23 cellular contexts compared by ENCODE assay signal in genomic region chr3:120304569-120305090, GRCh38. TPM values are rescaled to one million over a fixed set of nuclear protein-coding genes. Genes with fewer than 3 reads are reported as not detected.
DNase-seq lines count a peak whose midpoint lies in the region; ATAC-seq and TF ChIP-seq lines count a peak whose summit lies in the region.
"Had no signal": no experiment of that assay in that cellular context is flagged by ENCODE, and none has a peak within 500 bp of the region (broad histone marks: within the 10 kb centered on the region; RNA-seq: fewer than 3 reads in every experiment).

No MANE protein-coding gene starts in this region.

- no peaks in the 10 kb centered on the region for H3K36me3 Mint-ChIP-seq in activated CD4-positive, alpha-beta T cell treated with anti-CD3 and anti-CD28 coated beads, Interleukin-2, amount 10 ng/mL, durations not matched to agents 24 days and 14 days (ENCODE audit: low read depth)
- H3K36me3 Mint-ChIP-seq: CD14-positive monocyte; CD8-positive, alpha-beta T cell; IgD-negative memory B cell had no signal

- H3K27me3 ChIP-seq in thyroid gland: no peaks in the 10 kb centered on the region
- H3K27me3 ChIP-seq: BLaER1 had no signal

- no peaks in the 10 kb centered on the region for H3K4me1 Mint-ChIP-seq in activated CD4-positive, alpha-beta T cell treated with anti-CD3 and anti-CD28 coated beads, Interleukin-2, amount 10 ng/mL, durations not matched to agents 24 days and 14 days
- H3K4me1 Mint-ChIP-seq: CD14-positive monocyte, IgD-negative memory B cell had no signal

- no peak for TF ChIP-seq POLR2A in thyroid gland (IDR thresholded peaks at IDR 0.05)

- no peak overlapping the region for H3K27ac Mint-ChIP-seq in activated CD4-positive, alpha-beta T cell treated with anti-CD3 and anti-CD28 coated beads, Interleukin-2, amount 10 ng/mL, durations not matched to agents 24 days and 14 days
- H3K27ac Mint-ChIP-seq: CD14-positive monocyte; CD8-positive, alpha-beta T cell; IgD-negative memory B cell had no signal

- no peak for ATAC-seq in HG03139 (IDR thresholded peaks at IDR 0.05; ENCODE audit: unreplicated experiment)
- ATAC-seq: CD8-positive, alpha-beta T cell; GM12878; HepG2 had no signal

- no peak for TF ChIP-seq RAD21 in Ishikawa (IDR thresholded peaks at IDR 0.05; ENCODE audit: low read depth)

- intact Hi-C loops in thyroid gland (cut with DNase I): no loop called here
- intact Hi-C loops in activated CD4-positive, alpha-beta T cell treated with anti-CD3 and anti-CD28 coated beads, Interleukin-2, amount 10 ng/mL, durations not matched to agents 24 days and 14 days (cut with micrococcal nuclease): no loop called here

- peaks cover 2% of the 10 kb centered on the region for H3K27me3 Mint-ChIP-seq in activated CD4-positive, alpha-beta T cell treated with anti-CD3 and anti-CD28 coated beads, Interleukin-2, amount 10 ng/mL, durations not matched to agents 24 days and 14 days
- H3K27me3 Mint-ChIP-seq: IgD-negative memory B cell had no signal

- no peaks in the 10 kb centered on the region for H3K9me3 Mint-ChIP-seq in activated CD4-positive, alpha-beta T cell treated with anti-CD3 and anti-CD28 coated beads, Interleukin-2, amount 10 ng/mL, durations not matched to agents 24 days and 14 days
- H3K9me3 Mint-ChIP-seq: CD8-positive, alpha-beta T cell; IgD-negative memory B cell had no signal

- H3K4me3 Mint-ChIP-seq in activated CD4-positive, alpha-beta T cell treated with anti-CD3 and anti-CD28 coated beads, Interleukin-2, amount 10 ng/mL, durations not matched to agents 24 days and 14 days: no peak overlapping the region
- H3K4me3 Mint-ChIP-seq: CD14-positive monocyte; CD8-positive, alpha-beta T cell; IgD-negative memory B cell had no signal

- TF ChIP-seq EP300 in Ishikawa (IDR thresholded peaks at IDR 0.05; ENCODE audit: borderline replicate concordance): no peak; the same call in 1 of the 2 replicates

- no peaks in the 10 kb centered on the region for H3K4me1 ChIP-seq in thyroid gland
- H3K4me1 ChIP-seq: BLaER1, HAP-1 had no signal

- H3K4me3 ChIP-seq in thyroid gland (replicated peaks in 1 of 3): no peak overlapping the region
- H3K4me3 ChIP-seq: BLaER1, GM12878, GM23248, HAP-1 had no signal

- peak overlapping the region; percentile 31; the same call in 1 of the 2 replicates for H3K27ac ChIP-seq in VCaP
- no peak overlapping the region for H3K27ac ChIP-seq in thyroid gland
- H3K27ac ChIP-seq: BLaER1, GM23248 had no signal

- TF ChIP-seq CTCF in VCaP (conservative IDR thresholded peaks at IDR 0.05): no peak
- TF ChIP-seq CTCF in thyroid gland (IDR thresholded peaks at IDR 0.05): no peak

- H3K36me3 ChIP-seq in thyroid gland: no peaks in the 10 kb centered on the region
- H3K36me3 ChIP-seq: BLaER1, HAP-1 had no signal

- no peaks in the 10 kb centered on the region for H3K9me3 ChIP-seq in thyroid gland
- H3K9me3 ChIP-seq: HAP-1 had no signal

- DNase-seq in kidney tubule cell (ENCODE audit: low spot score) (peak; percentile 63), renal cortical epithelial cell (ENCODE audit: low read depth) (peak; percentile 60), GM19240 (ENCODE audit: insufficient read length, low spot score) (no peak), thyroid gland (no peak)
- no peak for DNase-seq in activated CD4-positive, alpha-beta T cell treated with anti-CD3 and anti-CD28 coated beads, Interleukin-2, amount 10 ng/mL, durations not matched to agents 24 days and 14 days
- DNase-seq: ACHN; AML-193; Calu3; CD8-positive, alpha-beta T cell; DMS79 treated with DMSO at 0.1 percent for 48 hours; EL; GM23248; KG1 had no signal

- WGBS in thyroid gland, 2 donors: 80% methylated on average over 5 of the region's 5 CpGs

TF ChIP-seq in Ishikawa, 13 proteins besides CTCF, POLR2A, EP300 and RAD21:
- no peak for TF ChIP-seq USF1 (IDR thresholded peaks at IDR 0.05)
- TF ChIP-seq YY1 (IDR thresholded peaks at IDR 0.05; ENCODE audit: low read depth): no peak
- no peak for TF ChIP-seq CREB1 (IDR thresholded peaks at IDR 0.05; ENCODE audit: low read depth)
- TF ChIP-seq TAF1 (IDR thresholded peaks at IDR 0.05; ENCODE audit: low read depth): no peak
- no peak for TF ChIP-seq TEAD4 (IDR thresholded peaks at IDR 0.05)
- TF ChIP-seq NFIC (IDR thresholded peaks at IDR 0.05): peak; percentile 32
- TF ChIP-seq MAX (IDR thresholded peaks at IDR 0.05): no peak
- no peak for TF ChIP-seq CEBPB (IDR thresholded peaks at IDR 0.05)
- TF ChIP-seq TCF12 (IDR thresholded peaks at IDR 0.05; ENCODE audit: low read depth): 0 out of 2 replicates have a peak, but pooled peaks have one; percentile 51
- TF ChIP-seq REST (IDR thresholded peaks at IDR 0.05; ENCODE audit: low read depth): no peak
- no peak for TF ChIP-seq FOXM1 (IDR thresholded peaks at IDR 0.05; ENCODE audit: borderline replicate concordance, low read depth)
- peak; percentile 44; the same call in 1 of the 2 replicates for TF ChIP-seq EGR1 (IDR thresholded peaks at IDR 0.05)

RNA-seq across cellular contexts. Expression of gene GPR156, which starts 19.6 kb away (rescaled TPM):
- total RNA-seq in renal cortical epithelial cell (0.99 and 2.4 TPM in 2 replicates), thyroid gland (not detected)
- total RNA-seq in activated CD4-positive, alpha-beta T cell treated with anti-CD3 and anti-CD28 coated beads, Interleukin-2, amount 10 ng/mL, durations not matched to agents 24 days and 14 days: 0.12 TPM in 1 of 2 replicates, not detected in the other
- total RNA-seq: G401, GM23248, HepG2 had no signal

RNA-seq across cellular contexts. Expression of gene LRRC58, which starts 44.5 kb away (rescaled TPM):
- total RNA-seq in renal cortical epithelial cell (30.7 and 37.2 TPM in 2 replicates), thyroid gland (10 to 100 TPM; 40.3 to 52.4 (median 44.6) TPM)
- 28.1 and 29.4 TPM in 2 replicates for total RNA-seq in activated CD4-positive, alpha-beta T cell treated with anti-CD3 and anti-CD28 coated beads, Interleukin-2, amount 10 ng/mL, durations not matched to agents 24 days and 14 days

Comparison
In these comparisons a context has a peak if more than half of its experiments do, and no peak if none do; other contexts are left out.
1. DNase-seq: peak in kidney tubule cell (single experiment) and renal cortical epithelial cell (single experiment); none in GM19240 (single experiment), thyroid gland (0 of 2) and activated CD4-positive, alpha-beta T cell treated with anti-CD3 and anti-CD28 coated beads, Interleukin-2, amount 10 ng/mL, durations not matched to agents 24 days and 14 days (single experiment).